ENCODE assay signal across 9 cellular contexts in genomic region chr3:25007974-25008658, GRCh38.
DNase-seq lines count a peak whose midpoint lies in the region; ATAC-seq, FAIRE-seq and TF ChIP-seq lines count a peak whose summit lies in the region.
"Had no signal": no experiment of that assay in that cellular context is flagged by ENCODE, and none has a peak within 500 bp of the region (broad histone marks: within the 10 kb centered on the region; RNA-seq: fewer than 3 reads in every experiment).

No MANE protein-coding gene starts in this region.

- no peak for DNase-seq in heart right ventricle
- no peak for DNase-seq in NK-92 (lab: John Stamatoyannopoulos, UW; ENCODE audit: unreplicated experiment)
- DNase-seq in caudate nucleus (lab: John Stamatoyannopoulos, UW) = no peak
- no peak for DNase-seq in SHP77 (lab: John Stamatoyannopoulos, UW)
- no peak for DNase-seq in D721Med (ENCODE audit: insufficient read length, low spot score)

- peaks cover 0 to 17% (median 9%) of the 10 kb centered on the region in 9 donors for H3K4me1 ChIP-seq in heart right ventricle

- TF ChIP-seq CTCF in heart right ventricle (IDR thresholded peaks at IDR 0.05) (no peak), D721Med (IDR thresholded peaks at IDR 0.05; ENCODE audit: insufficient read depth, missing control alignments) (no peak)

- no peaks in the 10 kb centered on the region for H3K36me3 ChIP-seq in heart right ventricle

- no peaks in the 10 kb centered on the region for H3K27me3 ChIP-seq in heart right ventricle

- no peak for FAIRE-seq in D721Med (lab: Jason Lieb, UNC)

- 38 to 41% methylated on average over 2 of the region's 2 CpGs for WGBS in heart right ventricle, 2 donors

- intact Hi-C loops in heart right ventricle (cut with DNase I) = no loop called here

- H3K9me3 ChIP-seq in heart right ventricle = no peaks in the 10 kb centered on the region

- no peak overlapping the region for H3K4me3 ChIP-seq in heart right ventricle

- H3K27ac ChIP-seq in heart right ventricle (peak overlapping the region in 3 of 10 donors; percentile 26 to 64 (median 28)), caudate nucleus (ENCODE audit: low read depth, low read length) (no peak overlapping the region)
- H3K27ac ChIP-seq: KMS-11 had no signal

- ATAC-seq in GM18499 (IDR thresholded peaks at IDR 0.05; ENCODE audit: insufficient read depth, unreplicated experiment) (peak; percentile 99), GM21619 (IDR thresholded peaks at IDR 0.05; ENCODE audit: unreplicated experiment) (peak; percentile 99), HG03565 (IDR thresholded peaks at IDR 0.05; ENCODE audit: unreplicated experiment) (peak; percentile 98), heart right ventricle (peak in 5 of 8 donors; percentile 33 to 77 (median 65))
